1 cellular context compared by ENCODE assay signal in genomic region chr16:67878232-67878631, GRCh38.
TF ChIP-seq lines count a peak whose summit lies in the region.

No MANE protein-coding gene starts in this region.

TF ChIP-seq in HEK293, 187 proteins besides CTCF, POLR2A, EP300 and RAD21 (continued from another document):
- TF ChIP-seq ZNF398 (tag by site-specific recombination; IDR thresholded peaks at IDR 0.05) (no peak), ZNF324 (tag by site-specific recombination; IDR thresholded peaks at IDR 0.05) (no peak), KLF16 (tag by site-specific recombination; IDR thresholded peaks at IDR 0.05) (no peak), RBAK (tag by site-specific recombination; IDR thresholded peaks at IDR 0.05) (no peak), PBX3 (CRISPR knock-in tag; IDR thresholded peaks at IDR 0.05) (no peak), EGR2 (tag by site-specific recombination; IDR thresholded peaks at IDR 0.05; ENCODE audit: low read depth) (peak; percentile 69), ZNF140 (tag by site-specific recombination; IDR thresholded peaks at IDR 0.05) (no peak), ZNF544 (tag by site-specific recombination; IDR thresholded peaks at IDR 0.05) (no peak), YY1 (tag by site-specific recombination; IDR thresholded peaks at IDR 0.05) (no peak), ZNF148 (tag by site-specific recombination; IDR thresholded peaks at IDR 0.05; ENCODE audit: borderline replicate concordance) (no peak), ZNF175 (tag by site-specific recombination; IDR thresholded peaks at IDR 0.05) (no peak), ZNF677 (tag by site-specific recombination; IDR thresholded peaks at IDR 0.05) (no peak), ZFHX2 (tag by site-specific recombination; conservative IDR thresholded peaks at IDR 0.05) (peak; percentile 62), ZNF2 (tag by site-specific recombination; IDR thresholded peaks at IDR 0.05) (no peak), TCF7L2 (IDR thresholded peaks at IDR 0.05; ENCODE audit: borderline replicate concordance, low read depth, low read length) (no peak), ZNF560 (tag by site-specific recombination; IDR thresholded peaks at IDR 0.05; ENCODE audit: borderline replicate concordance) (no peak)
TF ChIP-seq in HEK293: peak in this region for 2.
